In the genomic region with DNA sequence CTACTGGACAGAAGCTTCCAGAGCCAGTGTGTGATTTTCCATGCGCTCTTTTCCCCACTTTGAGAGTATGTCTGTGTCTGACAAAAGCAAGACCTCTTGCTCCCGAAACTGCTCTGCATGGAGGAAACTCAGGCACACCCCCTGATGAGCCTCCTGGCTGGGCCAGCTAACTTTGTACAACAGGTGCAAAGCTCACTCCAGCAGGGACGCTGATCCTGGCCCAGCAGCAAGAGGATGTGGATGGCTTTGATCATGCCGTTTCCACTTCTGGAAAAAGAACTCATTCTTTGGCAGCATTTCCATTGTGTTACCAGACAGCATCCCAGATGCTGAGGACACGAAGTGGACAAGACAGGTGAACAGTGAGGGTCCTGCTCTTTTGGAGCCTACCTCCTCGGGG, we compare ENCODE assay signal across 22 cellular contexts.
DNase-seq lines count a peak whose midpoint lies in the region; ATAC-seq and TF ChIP-seq lines count a peak whose summit lies in the region.
"Had no signal": no experiment of that assay in that cellular context is flagged by ENCODE, and none has a peak within 500 bp of the region (broad histone marks: within the 10 kb centered on the region; RNA-seq: fewer than 3 reads in every experiment).

No MANE protein-coding gene starts in this region.

- H3K4me2 ChIP-seq in trophoblast cell (ENCODE audit: low read length), result no peak overlapping the region
- H3K4me2 ChIP-seq: BLaER1, GM23338, SK-N-SH had no signal

- H3K4me3 Mint-ChIP-seq in activated naive CD8-positive, alpha-beta T cell treated with anti-CD3 and anti-CD28 coated beads for 36 hours, result no peak overlapping the region
- H3K4me3 Mint-ChIP-seq: GM23338 had no signal

- H3K4me1 ChIP-seq in left ventricle myocardium inferior (peaks cover 15% of the 10 kb centered on the region), trophoblast cell (ENCODE audit: control insufficient read depth in 1 of 2, insufficient read depth in 2 of 2, low read length in 2 of 2) (peaks cover 22 to 48% of the 10 kb centered on the region in 2 experiments), mucosa of descending colon (ENCODE audit: low read depth) (no peaks in the 10 kb centered on the region)
- H3K4me1 ChIP-seq: BLaER1, HAP-1 had no signal

- H4K12ac ChIP-seq in trophoblast cell (ENCODE audit: low read depth, low read length), result no peak overlapping the region

- no CpG with 5 or more reads among the region's 6 CpGs for WGBS in trophoblast cell (ENCODE audit: extremely low coverage, insufficient coverage, insufficient read length)

- intact Hi-C loops in left ventricle myocardium superior (cut with micrococcal nuclease) (no loop called here), left ventricle myocardium inferior (cut with micrococcal nuclease) (no loop called here), mucosa of descending colon (cut with DNase I, micrococcal nuclease) (no loop called here)

- H2BK12ac ChIP-seq in trophoblast cell (ENCODE audit: low read length), result no peak overlapping the region

- peak; percentile 16 for ATAC-seq in left ventricle myocardium superior
- ATAC-seq in left lobe of liver, result peak; percentile 94
- no peak for ATAC-seq in mucosa of descending colon
- ATAC-seq: GM23338, K562 had no signal

- no peak overlapping the region for H2BK120ac ChIP-seq in trophoblast cell (ENCODE audit: insufficient read depth, low read length, poor library complexity)

- H2AFZ ChIP-seq in trophoblast cell (ENCODE audit: insufficient read depth, low read length, poor library complexity), result no peak overlapping the region
- H2AFZ ChIP-seq: GM23338 had no signal

- H3K4me3 ChIP-seq in left ventricle myocardium inferior, result no peak overlapping the region
- peak overlapping the region; percentile 30 for H3K4me3 ChIP-seq in trophoblast cell (ENCODE audit: low read depth, low read length)
- H3K4me3 ChIP-seq in mucosa of descending colon, result no peak overlapping the region
- H3K4me3 ChIP-seq: BLaER1, GM23338, HAP-1, K562 had no signal

- no peak overlapping the region for H3K27ac ChIP-seq in left ventricle myocardium inferior (replicated peaks)
- no peak overlapping the region for H3K27ac ChIP-seq in trophoblast cell (ENCODE audit: low read depth, low read length)
- H3K27ac ChIP-seq: BLaER1 had no signal

- H3K23ac ChIP-seq in trophoblast cell (ENCODE audit: low read length), result no peak overlapping the region

- H3K4ac ChIP-seq in trophoblast cell (ENCODE audit: low read depth, low read length), result no peak overlapping the region

- peaks cover 10% of the 10 kb centered on the region for H3K79me1 ChIP-seq in trophoblast cell (ENCODE audit: low read length)

- no peak overlapping the region for H4K8ac ChIP-seq in trophoblast cell (ENCODE audit: low read depth, low read length)

- no peak overlapping the region for H2BK5ac ChIP-seq in trophoblast cell (ENCODE audit: low read depth, low read length, poor library complexity)

- DNase-seq in left ventricle myocardium superior (no peak), left ventricle myocardium inferior (no peak), left lobe of liver (ENCODE audit: low spot score) (peak; percentile 66), trophoblast cell (no peak), mucosa of descending colon (no peak), HCEC 1CT (no peak)
- no peak for DNase-seq in activated naive CD8-positive, alpha-beta T cell treated with anti-CD3 and anti-CD28 coated beads for 36 hours
- DNase-seq: CD4-positive, CD25-positive, alpha-beta regulatory T cell; DMS53; Kasumi-1; NCI-H1092 treated with DMSO at 0.1 percent for 48 hours; NCI-H1436; NCI-H187; NCI-H2081 treated with DMSO at 0.1 percent for 48 hours; NCI-H446 treated with DMSO at 0.1 percent for 48 hours; SIG-M5; SK-N-SH; SW 1271 had no signal

- no peaks in the 10 kb centered on the region for H3K4me1 Mint-ChIP-seq in activated naive CD8-positive, alpha-beta T cell treated with anti-CD3 and anti-CD28 coated beads for 36 hours
- H3K4me1 Mint-ChIP-seq: CD4-positive, CD25-positive, alpha-beta regulatory T cell had no signal

- H3K14ac ChIP-seq in trophoblast cell (ENCODE audit: low read length), result no peak overlapping the region

- no peak overlapping the region for H2AK5ac ChIP-seq in trophoblast cell (ENCODE audit: low read length)

- no peaks in the 10 kb centered on the region for H3K9me3 Mint-ChIP-seq in activated naive CD8-positive, alpha-beta T cell treated with anti-CD3 and anti-CD28 coated beads for 36 hours

- TF ChIP-seq CTCF in left ventricle myocardium inferior (IDR thresholded peaks at IDR 0.05; ENCODE audit: borderline replicate concordance) (no peak), mucosa of descending colon (IDR thresholded peaks at IDR 0.05) (no peak)

- H3K9me3 ChIP-seq in left ventricle myocardium inferior (replicated peaks) (peaks cover 9% of the 10 kb centered on the region), trophoblast cell (ENCODE audit: insufficient read depth, low read depth, low read length) (peaks cover 2% of the 10 kb centered on the region), mucosa of descending colon (no peaks in the 10 kb centered on the region)
- H3K9me3 ChIP-seq: HAP-1, SK-N-SH had no signal

- no peaks in the 10 kb centered on the region for H3K27me3 ChIP-seq in left ventricle myocardium inferior (ENCODE audit: low read depth)
- H3K27me3 ChIP-seq in trophoblast cell (ENCODE audit: insufficient read depth, low read length), result no peaks in the 10 kb centered on the region
- H3K27me3 ChIP-seq: BLaER1 had no signal

- no peaks in the 10 kb centered on the region for H3K36me3 Mint-ChIP-seq in activated naive CD8-positive, alpha-beta T cell treated with anti-CD3 and anti-CD28 coated beads for 36 hours
- H3K36me3 Mint-ChIP-seq: CD4-positive, CD25-positive, alpha-beta regulatory T cell had no signal

- H4K91ac ChIP-seq in trophoblast cell (ENCODE audit: low read depth, low read length), result no peak overlapping the region

- no peak overlapping the region for H3K27ac Mint-ChIP-seq in activated naive CD8-positive, alpha-beta T cell treated with anti-CD3 and anti-CD28 coated beads for 36 hours
- H3K27ac Mint-ChIP-seq: CD4-positive, CD25-positive, alpha-beta regulatory T cell; GM23338 had no signal

- H3K27me3 Mint-ChIP-seq in activated naive CD8-positive, alpha-beta T cell treated with anti-CD3 and anti-CD28 coated beads for 36 hours, result peaks cover 14% of the 10 kb centered on the region
- H3K27me3 Mint-ChIP-seq: CD4-positive, CD25-positive, alpha-beta regulatory T cell had no signal

- H3K18ac ChIP-seq in trophoblast cell (ENCODE audit: low read length), result no peak overlapping the region

- H3K9ac ChIP-seq in trophoblast cell (ENCODE audit: low read length), result no peak overlapping the region
- H3K9ac ChIP-seq: BLaER1, SK-N-SH had no signal

- H3K36me3 ChIP-seq in left ventricle myocardium inferior, result no peaks in the 10 kb centered on the region
- H3K36me3 ChIP-seq in trophoblast cell (ENCODE audit: control insufficient read depth in 1 of 2, insufficient read depth in 2 of 2, low read length in 2 of 2), result peaks cover 0 to 2% of the 10 kb centered on the region in 2 experiments
- no peaks in the 10 kb centered on the region for H3K36me3 ChIP-seq in mucosa of descending colon (ENCODE audit: low read depth)
- H3K36me3 ChIP-seq: BLaER1, HAP-1 had no signal

- H3K79me2 ChIP-seq in trophoblast cell (ENCODE audit: control insufficient read depth, insufficient read depth, low read length, poor library complexity), result no peaks in the 10 kb centered on the region
